Comparison of ENCODE assay signal across 18 cellular contexts in genomic region chr12:32402170-32402569, GRCh38. TPM values are rescaled to one million over a fixed set of nuclear protein-coding genes. Genes with fewer than 3 reads are reported as not detected.
DNase-seq lines count a peak whose midpoint lies in the region; ATAC-seq, FAIRE-seq and TF ChIP-seq lines count a peak whose summit lies in the region.
"Had no signal": no experiment of that assay in that cellular context is flagged by ENCODE, and none has a peak within 500 bp of the region (broad histone marks: within the 10 kb centered on the region; RNA-seq: fewer than 3 reads in every experiment).

No MANE protein-coding gene starts in this region.

- TF ChIP-seq POLR2A in K562 (conservative IDR thresholded peaks at IDR 0.05): no peak
- no peak for TF ChIP-seq POLR2A in heart left ventricle (IDR thresholded peaks at IDR 0.05)

- POLR2A ChIA-PET in HEK293 (lab: Yijun Ruan, JAX): interaction anchor here (0.6 kb wide), 1 partner anchor 130 kb away, joined by 3 read pairs; no protein-coding TSS in a partner anchor
- POLR2A ChIA-PET in K562 (lab: Yijun Ruan, JAX): interaction anchor here (0.6 kb wide), 1 partner anchor 724 kb away, joined by 3 read pairs; no protein-coding TSS in a partner anchor

- TF ChIP-seq CTCF in HEK293 (tag by site-specific recombination; IDR thresholded peaks at IDR 0.05): no peak
- 0 out of 6 replicates have a peak, but pooled peaks of 1 of the 3 experiments have one; percentile 3 for TF ChIP-seq CTCF in K562 (IDR thresholded peaks at IDR 0.05 in 2 of 3, conservative IDR thresholded peaks at IDR 0.05 in 1 of 3; ENCODE audit: insufficient read depth in 2 of 3, low read depth in 1 of 3, low read length in 3 of 3)
- no peak for TF ChIP-seq CTCF in GM13976 (IDR thresholded peaks at IDR 0.05; ENCODE audit: borderline replicate concordance, control extremely low read depth, extremely low read depth, insufficient read depth, missing control alignments)
- no peak for TF ChIP-seq CTCF in heart left ventricle (IDR thresholded peaks at IDR 0.05)

- H3K79me2 ChIP-seq in K562 (ENCODE audit: control insufficient read depth, insufficient read depth, low read length): no peaks in the 10 kb centered on the region

- ATAC-seq in K562 (no peak), left ventricle myocardium superior (no peak), heart left ventricle (no peak)

- no peaks in the 10 kb centered on the region for H3K9me1 ChIP-seq in K562 (ENCODE audit: control insufficient read depth, insufficient read depth, low read length)

- peaks cover 14% of the 10 kb centered on the region for H3K4me1 ChIP-seq in HEK293 (ENCODE audit: control insufficient read depth, insufficient read depth, low read length)
- peaks cover 4 to 14% of the 10 kb centered on the region in 2 experiments; a peak in 4 of 5 replicates for H3K4me1 ChIP-seq in K562 (replicated peaks in 1 of 2; ENCODE audit: control insufficient read depth in 2 of 2, insufficient read depth in 2 of 2, low read length in 2 of 2)
- H3K4me1 ChIP-seq in iPS-20b (ENCODE audit: insufficient read depth, low read length): peaks cover 16% of the 10 kb centered on the region; the same call in 1 of the 2 replicates
- peaks cover 0 to 30% (median 7%) of the 10 kb centered on the region in 12 donors for H3K4me1 ChIP-seq in heart left ventricle
- H3K4me1 ChIP-seq: SJCRH30 had no signal

- no peak overlapping the region for H3K27ac ChIP-seq in HEK293 (ENCODE audit: extremely low read depth, low read depth, low read length)
- H3K27ac ChIP-seq in K562 (ENCODE audit: extremely low read depth, low read depth, low read length): no peak overlapping the region
- H3K27ac ChIP-seq in iPS-20b (ENCODE audit: low read length): no peak overlapping the region
- H3K27ac ChIP-seq in heart left ventricle: no peak overlapping the region
- H3K27ac ChIP-seq: SJCRH30 had no signal

- DNase-seq in K562 (ENCODE audit: extremely low read depth in 1 of 4, low spot score in 3 of 4): no peak
- DNase-seq in GM13976 (ENCODE audit: low spot score): no peak
- no peak for DNase-seq in frontal cortex (ENCODE audit: low spot score in 2 of 2)
- no peak for DNase-seq in left ventricle myocardium superior
- no peak for DNase-seq in heart left ventricle
- DNase-seq: ACHN, C1 segment of cervical spinal cord, DND-41, HCEC 1CT, NCI-H187, NCI-H2107, NCI-H524, NCI-H82, PC-9, SJCRH30 had no signal

- no peak overlapping the region for H2AFZ ChIP-seq in K562 (ENCODE audit: low read depth, low read length)
- H2AFZ ChIP-seq: PC-9 had no signal

- intact Hi-C loops in K562 (cut with micrococcal nuclease): loop anchor here (5.0 kb wide), 1 partner anchor 35 kb away; no protein-coding TSS in a partner anchor
- intact Hi-C loops in left ventricle myocardium superior (cut with micrococcal nuclease): no loop called here
- intact Hi-C loops in heart left ventricle (cut with DNase I): no loop called here

- H3K4me2 ChIP-seq in K562 (ENCODE audit: insufficient read depth, low read length): no peak overlapping the region

- H4K20me1 ChIP-seq in K562 (replicated peaks; ENCODE audit: control insufficient read depth, insufficient read depth, low read length): no peaks in the 10 kb centered on the region

- H3K9me3 ChIP-seq in HEK293 (ENCODE audit: control insufficient read depth, insufficient read depth, low read depth, low read length) (no peaks in the 10 kb centered on the region), K562 (replicated peaks; ENCODE audit: control insufficient read depth, insufficient read depth, low read depth, low read length) (no peaks in the 10 kb centered on the region), iPS-20b (ENCODE audit: insufficient read depth, low read depth, low read length) (no peaks in the 10 kb centered on the region), heart left ventricle (no peaks in the 10 kb centered on the region)
- H3K9me3 ChIP-seq: SJCRH30 had no signal

- WGBS in K562 (ENCODE audit: insufficient coverage, low coverage, missing lambda C conversion rate): 37% methylated on average over 8 of the region's 10 CpGs
- WGBS in heart left ventricle, 4 donors: 91 to 96% (median 94%) methylated on average over 10 of the region's 10 CpGs

- no peak for TF ChIP-seq EP300 in K562 (IDR thresholded peaks at IDR 0.05; ENCODE audit: low read length)

- no peak for TF ChIP-seq RAD21 in K562 (CRISPR knock-in tag; conservative IDR thresholded peaks at IDR 0.05 in 1 of 2, IDR thresholded peaks at IDR 0.05 in 1 of 2)

- CTCF ChIA-PET in HEK293 (lab: Yijun Ruan, JAX): interaction anchor here (0.6 kb wide), 2 partner anchors 12 to 1164 kb away, joined by 4 to 8 read pairs; no protein-coding TSS in a partner anchor
- CTCF ChIA-PET in K562 (lab: Yijun Ruan, JAX; ENCODE audit: low intra/inter-chr PET ratio): no interaction called here

- H3K27me3 ChIP-seq in K562 (ENCODE audit: control insufficient read depth in 2 of 2, insufficient read depth in 2 of 2, low read length in 2 of 2): peaks cover 2 to 29% of the 10 kb centered on the region in 2 experiments; a peak in 4 of 5 replicates
- peaks cover 11% of the 10 kb centered on the region; the same call in 1 of the 2 replicates for H3K27me3 ChIP-seq in iPS-20b (ENCODE audit: insufficient read depth, low read length)
- peaks cover 0 to 7% (median 0%) of the 10 kb centered on the region in 9 donors for H3K27me3 ChIP-seq in heart left ventricle
- H3K27me3 ChIP-seq: SJCRH30 had no signal

- no peak overlapping the region for H3K9ac ChIP-seq in K562 (ENCODE audit: insufficient read depth in 1 of 2, low read depth in 2 of 2, low read length in 2 of 2)
- H3K9ac ChIP-seq in iPS-20b (ENCODE audit: low read depth, low read length): no peak overlapping the region

- in situ Hi-C loops in K562 (cut with MboI) (no loop called here), GM13976 (cut with MboI; ENCODE audit: low sequenced_read_pairs, unreplicated experiment) (no loop called here)

- FAIRE-seq in K562 (lab: Jason Lieb, UNC): no peak
- no peak for FAIRE-seq in frontal cortex (lab: Jason Lieb, UNC)
- FAIRE-seq: G401.6 had no signal

- no TSS peak for BruUV-seq in K562 (replicated peaks; lab: Mats Ljungman, UMichigan)

- no peak overlapping the region for H3K4me3 ChIP-seq in HEK293 (ENCODE audit: low read depth, low read length)
- no peak overlapping the region for H3K4me3 ChIP-seq in K562
- peak overlapping the region; percentile 4; the same call in 1 of the 2 replicates for H3K4me3 ChIP-seq in iPS-20b (ENCODE audit: low read length)
- H3K4me3 ChIP-seq in heart left ventricle: no peak overlapping the region
- H3K4me3 ChIP-seq: PC-9, SJCRH30 had no signal

- H3K36me3 ChIP-seq in HEK293 (ENCODE audit: control insufficient read depth in 2 of 2, insufficient read depth in 1 of 2, low read length in 2 of 2): no peaks in the 10 kb centered on the region
- no peaks in the 10 kb centered on the region for H3K36me3 ChIP-seq in K562 (ENCODE audit: control insufficient read depth, insufficient read depth, low read length)
- peaks cover 19% of the 10 kb centered on the region for H3K36me3 ChIP-seq in iPS-20b (ENCODE audit: insufficient read depth, low read depth, low read length)
- no peaks in the 10 kb centered on the region for H3K36me3 ChIP-seq in heart left ventricle
- H3K36me3 ChIP-seq: SJCRH30 had no signal

TF ChIP-seq in HEK293, 187 proteins besides CTCF, POLR2A, EP300 and RAD21 (continues in another document):
- TF ChIP-seq TRIM28 (IDR thresholded peaks at IDR 0.05; ENCODE audit: borderline replicate concordance, low read length): no peak

TF ChIP-seq in K562, 482 proteins besides CTCF, POLR2A, EP300 and RAD21 (continues in another document):
- TF ChIP-seq ZFPM2 (CRISPR knock-in tag; IDR thresholded peaks at IDR 0.05): no peak
- no peak for TF ChIP-seq TAL1 (IDR thresholded peaks at IDR 0.05)
- TF ChIP-seq GABPA (tag; conservative IDR thresholded peaks at IDR 0.05; ENCODE audit: low read depth): no peak
- no peak for TF ChIP-seq ETS1 (conservative IDR thresholded peaks at IDR 0.05; ENCODE audit: control insufficient read depth, low read depth, low read length)
- no peak for TF ChIP-seq BHLHE40 (IDR thresholded peaks at IDR 0.05; ENCODE audit: low read length)
- TF ChIP-seq JUND (IDR thresholded peaks at IDR 0.05; ENCODE audit: borderline replicate concordance, low read depth, low read length): no peak
- TF ChIP-seq JUND (tag; IDR thresholded peaks at IDR 0.05; ENCODE audit: borderline replicate concordance, low read depth, low read length): no peak
- no peak for TF ChIP-seq RFX5 (IDR thresholded peaks at IDR 0.05; ENCODE audit: low read depth, low read length)
- no peak for TF ChIP-seq JUNB (CRISPR knock-in tag; conservative IDR thresholded peaks at IDR 0.05)

RNA-seq across cellular contexts. Expression of gene FGD4, which starts 2.8 kb away (rescaled TPM):
- total RNA-seq in K562 (2011; cell fraction: chromatin; rRNA removed; ENCODE audit: low replicate concordance): 0.88 and 1.0 TPM in 2 replicates
- 0.26 and 0.33 TPM in 2 replicates for total RNA-seq in K562 (2011; cell fraction: nucleolus; rRNA removed)
- 0.22 and 0.76 TPM in 2 replicates for total RNA-seq in K562 (2011; cell fraction: nucleoplasm; rRNA removed)
- 0.05 and 0.78 TPM in 2 replicates for total RNA-seq in K562 (2014; rRNA removed)
- 0.35 and 0.51 TPM in 2 replicates for total RNA-seq in K562 (2014; rRNA removed; fragmentation: Illumina TruSeq; extraction: Trizol)
- total RNA-seq in K562 (2015; rRNA removed; fragmentation: Illumina TruSeq; extraction: Trizol): 0.19 and 0.36 TPM in 2 replicates
- 0.22 and 0.83 TPM in 2 replicates for total RNA-seq in K562 (2021)
- polyA plus RNA-seq in K562 (2011; rRNA removed): 0.46 and 1.2 TPM in 2 replicates
- polyA plus RNA-seq in K562 (2011; cell fraction: cytosol; rRNA removed): 0.16 and 0.34 TPM in 2 replicates
- polyA plus RNA-seq in K562 (2011; cell fraction: nucleus; rRNA removed): 0.20 and 1.1 TPM in 2 replicates
- polyA plus RNA-seq in K562 (2012): 0.14 and 0.22 TPM in 2 replicates
- polyA plus RNA-seq in K562 (2014; fragmentation: Illumina TruSeq; extraction: Trizol): 0.21 and 0.27 TPM in 2 replicates
- under 1 TPM; 0.08 to 0.10 TPM for polyA plus RNA-seq in K562 (2014; fragmentation: Nextera tagmentation; extraction: Ambion mirVana)
- 0.03 and 0.44 TPM in 2 replicates for polyA plus RNA-seq in K562 (2014; rRNA removed)
- 1.1 and 4.9 TPM in 2 replicates for polyA minus RNA-seq in K562 (2011; rRNA and poly(A)+ RNA removed)
- polyA minus RNA-seq in K562 (2011; cell fraction: cytosol; rRNA and poly(A)+ RNA removed): 1.9 TPM in 1 of 2 replicates, not detected in the other
- polyA minus RNA-seq in K562 (2011; cell fraction: nucleus; rRNA and poly(A)+ RNA removed): 0.13 and 2.7 TPM in 2 replicates
- 81.9 TPM for total RNA-seq in frontal cortex
- total RNA-seq in left ventricle myocardium superior: 21.7 TPM
- 10 to 100 TPM in 8 of 9 donors, 1 to 10 TPM in 1; 7.1 to 36.8 (median 28.5) TPM for total RNA-seq in heart left ventricle
- polyA plus RNA-seq in heart left ventricle: 1 to 10 TPM; 4.5 to 5.1 TPM

Comparison
In these comparisons a context has a peak if more than half of its experiments do, and no peak if none do; other contexts are left out.
1. RNA of gene FGD4, which starts 2.8 kb away (total RNA-seq): 81.9 TPM in frontal cortex (single experiment), 7.1 to 36.8 TPM in heart left ventricle and 21.7 TPM in left ventricle myocardium superior (single experiment); 0.05 to 1.0 TPM in K562; every median in the first group is over 4 times any median in the second.
2. Of the 44 proteins assayed by ChIP-seq in both K562 and HEK293: peak only in K562: none; only in HEK293: none; in both: ZNF121; in neither: 42; mixed calls (peak in some experiments, not most) for 1.